In genomic region chr7:2202901-2203550, GRCh38 we compare ENCODE assay signal across 17 cellular contexts. TPM values are rescaled to one million over a fixed set of nuclear protein-coding genes. Genes with fewer than 3 reads are reported as not detected.
A peak's percentile ranks its signal among the peaks of the same experiment; 100 is the strongest.
DNase-seq lines count a peak whose midpoint lies in the region; ATAC-seq, FAIRE-seq and TF ChIP-seq lines count a peak whose summit lies in the region.
"Had no signal": no experiment of that assay in that cellular context is flagged by ENCODE, and none has a peak within 500 bp of the region (broad histone marks: within the 10 kb centered on the region; RNA-seq: fewer than 3 reads in every experiment).

No MANE protein-coding gene starts in this region.

- H3K4me1 Mint-ChIP-seq in brain (peaks cover 42% of the 10 kb centered on the region), neural crest cell (peaks cover 16% of the 10 kb centered on the region)
- H3K4me1 Mint-ChIP-seq: activated CD4-positive, alpha-beta T cell treated with anti-CD3 and anti-CD28 coated beads, Interleukin-2, amount 10 ng/mL, durations not matched to agents 7 days and 5 days had no signal

- H3K36me3 Mint-ChIP-seq in brain (peaks cover 29% of the 10 kb centered on the region), neural crest cell (ENCODE audit: low read depth) (peaks cover 3% of the 10 kb centered on the region)

- no peaks in the 10 kb centered on the region for H3K27me3 Mint-ChIP-seq in brain
- no peaks in the 10 kb centered on the region for H3K27me3 Mint-ChIP-seq in neural crest cell (ENCODE audit: low read depth)
- H3K27me3 Mint-ChIP-seq: activated CD4-positive, alpha-beta T cell treated with anti-CD3 and anti-CD28 coated beads, Interleukin-2, amount 10 ng/mL, durations not matched to agents 7 days and 5 days had no signal

- peak; percentile 32 for FAIRE-seq in urothelium cell line (lab: Jason Lieb, UNC)

- H3K9me3 Mint-ChIP-seq in brain (no peaks in the 10 kb centered on the region), neural crest cell (no peaks in the 10 kb centered on the region)
- H3K9me3 Mint-ChIP-seq: activated CD4-positive, alpha-beta T cell treated with anti-CD3 and anti-CD28 coated beads, Interleukin-2, amount 10 ng/mL, durations not matched to agents 7 days and 5 days had no signal

- intact Hi-C loops in cardiac septum (cut with DNase I) (no loop called here), Right ventricle myocardium inferior (cut with DNase I) (no loop called here)

- DNase-seq in cardiac septum (ENCODE audit: low spot score): peak; percentile 55
- DNase-seq in Right ventricle myocardium inferior (ENCODE audit: missing footprints): no peak
- no peak for DNase-seq in neural crest cell (ENCODE audit: low read depth, low spot score)
- DNase-seq in urothelium cell line (ENCODE audit: low spot score): no peak
- no peak for DNase-seq in NCI-H748 (lab: John Stamatoyannopoulos, UW; ENCODE audit: unreplicated experiment)
- DNase-seq: activated CD4-positive, alpha-beta T cell treated with anti-CD3 and anti-CD28 coated beads, Interleukin-2, amount 10 ng/mL, durations not matched to agents 7 days and 5 days; dermis blood vessel endothelial cell; NCI-H1105 treated with DMSO at 0.1 percent for 48 hours; NCI-H510A treated with DMSO at 0.1 percent for 48 hours; NK-92 treated with Interleukin-12 subunit alpha and Interleukin-12 subunit beta, amount 100 ng/mL, for 24 hours; stimulated activated CD4-positive, alpha-beta T cell treated with anti-CD3 and anti-CD28 coated beads, Interleukin-12 subunit alpha, Interleukin-12 subunit beta, amount 100 ng/mL, for 4 hours; stimulated activated CD4-positive, alpha-beta T cell treated with anti-CD3 and anti-CD28 coated beads, Interleukin-4, amount 100 ng/mL, for 4 hours; stomach; transverse colon had no signal

- no peak for ATAC-seq in Right ventricle myocardium inferior
- no peak for ATAC-seq in GM21360 (IDR thresholded peaks at IDR 0.05; ENCODE audit: unreplicated experiment)
- ATAC-seq: mucosa of descending colon had no signal

- H3K27ac Mint-ChIP-seq in brain (peak overlapping the region; percentile 56 to 90 (median 89)), neural crest cell (ENCODE audit: unreplicated experiment) (peak overlapping the region; percentile 62)
- H3K27ac Mint-ChIP-seq: activated CD4-positive, alpha-beta T cell treated with anti-CD3 and anti-CD28 coated beads, Interleukin-2, amount 10 ng/mL, durations not matched to agents 7 days and 5 days had no signal

- H3K4me3 Mint-ChIP-seq in brain: peak overlapping the region in 1 of 5 experiments; percentile 59
- H3K4me3 Mint-ChIP-seq in neural crest cell: no peak overlapping the region
- H3K4me3 Mint-ChIP-seq: activated CD4-positive, alpha-beta T cell treated with anti-CD3 and anti-CD28 coated beads, Interleukin-2, amount 10 ng/mL, durations not matched to agents 7 days and 5 days had no signal

- no peak for TF ChIP-seq CTCF in brain (conservative IDR thresholded peaks at IDR 0.05)
- TF ChIP-seq CTCF in neural crest cell (conservative IDR thresholded peaks at IDR 0.05): no peak

RNA-seq across cellular contexts. Expression of gene MAD1L1, which starts 29.7 kb away (rescaled TPM):
- total RNA-seq in cardiac septum (13.5 TPM), Right ventricle myocardium inferior (19.1 TPM), neural crest cell (49.7 and 53.8 TPM in 2 replicates)
- 42.7 TPM for polyA plus RNA-seq in brain (ENCODE audit: insufficient read depth, low read depth, low replicate concordance)

RNA-seq across cellular contexts. Expression of gene MRM2, which starts 39.0 kb away (rescaled TPM):
- total RNA-seq in cardiac septum (15.6 TPM), Right ventricle myocardium inferior (20.7 TPM), neural crest cell (45.1 and 48.5 TPM in 2 replicates)
- 30.9 TPM for polyA plus RNA-seq in brain (ENCODE audit: insufficient read depth, low read depth, low replicate concordance)

RNA-seq across cellular contexts. Expression of gene NUDT1, which starts 39.0 kb away (rescaled TPM):
- total RNA-seq in cardiac septum (9.6 TPM), Right ventricle myocardium inferior (13.6 TPM), neural crest cell (54.9 and 60.2 TPM in 2 replicates)
- 82.3 TPM for polyA plus RNA-seq in brain (ENCODE audit: insufficient read depth, low read depth, low replicate concordance)
